Comparison of ENCODE assay signal across 31 cellular contexts in genomic region chr7:68439897-68440296, GRCh38.
"Had no signal": no experiment of that assay in that cellular context is flagged by ENCODE, and none has a peak within 500 bp of the region (broad histone marks: within the 10 kb centered on the region; RNA-seq: fewer than 3 reads in every experiment).

No MANE protein-coding gene starts in this region.

- FAIRE-seq: astrocyte, bronchial epithelial cell, K562 had no signal

- ATAC-seq: activated naive CD4-positive, alpha-beta T cell treated with anti-CD3 and anti-CD28 coated beads, Interleukin-2, amount 50 U/mL, for 72 hours; activated T-cell treated with anti-CD3 and anti-CD28 coated beads, Interleukin-2, amount 50 U/mL, for 4 hours; body of pancreas; K562; PC-3 had no signal

- DNase-seq: activated B cell treated with CpG ODN at 0.5 μM for 24 hours; activated CD4-positive, alpha-beta memory T cell treated with anti-CD3 and anti-CD28 coated beads for 36 hours; activated CD4-positive, alpha-beta T cell treated with anti-CD3 and anti-CD28 coated beads, Interleukin-2, amount 50 U/mL, for 1 hour; activated CD4-positive, CD25-positive, alpha-beta regulatory T cell treated with anti-CD3 and anti-CD28 coated beads, Interleukin-2, amount 50 U/mL, for 72 hours; activated CD8-positive, alpha-beta memory T cell treated with anti-CD3 and anti-CD28 coated beads, Interleukin-2, amount 50 U/mL, for 4 hours; activated gamma-delta T cell treated with Interleukin-2 at 50 U/mL for 16 hours; activated naive CD4-positive, alpha-beta T cell treated with anti-CD3 and anti-CD28 coated beads for 36 hours; activated T-cell treated with anti-CD3 and anti-CD28 coated beads for 4 hours; activated T-cell treated with anti-CD3 and anti-CD28 coated beads, Interleukin-2, amount 50 U/mL, for 4 hours; adrenal gland; body of pancreas; caudate nucleus; cerebellar nuclear complex; cortex of kidney; NCI-H1092 treated with DMSO at 0.1 percent for 48 hours; NCI-H1417; NCI-H146; NCI-H187; NCI-H2029 treated with DMSO at 0.1 percent for 48 hours; NCI-H2107; NCI-H510A; NCI-H526; PC-3; Peyer's patch; RPMI8226; SHP77 treated with DMSO at 0.1 percent for 48 hours; SK-N-SH had no signal
